ENCODE assay signal across 6 cellular contexts in the genomic region with DNA sequence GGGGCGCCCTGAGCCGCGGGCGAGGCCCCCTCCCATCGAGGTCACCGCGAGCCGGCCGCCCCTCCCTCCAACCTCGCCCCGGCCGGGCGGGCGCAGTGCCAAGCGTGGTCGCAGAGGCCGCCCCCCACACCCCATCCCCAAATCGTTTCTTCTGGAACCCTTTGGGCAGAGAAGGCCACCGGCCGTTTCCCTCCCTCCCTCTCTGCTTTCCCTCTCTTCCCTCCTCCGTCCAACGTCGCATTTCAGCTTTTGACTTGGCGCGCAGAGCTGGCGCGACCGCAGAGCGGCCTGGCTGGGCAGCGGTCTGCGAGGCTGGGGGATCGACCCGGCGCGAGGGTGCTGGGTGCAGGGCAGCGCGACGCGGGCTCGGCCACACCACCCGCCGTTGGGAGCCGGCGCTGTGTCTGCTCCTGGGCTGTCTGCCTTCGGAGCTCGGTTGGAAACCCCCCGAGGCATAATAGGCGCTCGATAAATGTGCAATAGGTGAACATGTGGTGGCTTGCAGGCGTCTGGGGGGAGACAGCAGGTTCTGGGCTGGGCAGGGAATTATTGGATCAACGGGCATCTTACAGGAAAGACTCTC. TPM values are rescaled to one million over a fixed set of nuclear protein-coding genes. Genes with fewer than 3 reads are reported as not detected.
DNase-seq lines count a peak whose midpoint lies in the region; TF ChIP-seq lines count a peak whose summit lies in the region.

No MANE protein-coding gene starts in this region.

- no peaks in the 10 kb centered on the region for H3K9me3 ChIP-seq in BE2C
- H3K9me3 ChIP-seq in effector memory CD4-positive, alpha-beta T cell (ENCODE audit: control insufficient read depth, low read length): no peaks in the 10 kb centered on the region

- H3K4me3 ChIP-seq in BE2C (ENCODE audit: low read depth, low read length) (peak overlapping the region; percentile 56), rectal smooth muscle tissue (ENCODE audit: low read length) (peak overlapping the region; percentile 53)
- no peak overlapping the region for H3K4me3 ChIP-seq in effector memory CD4-positive, alpha-beta T cell (ENCODE audit: insufficient read depth, low read depth, low read length, poor library complexity, severe bottlenecking)

- H3K36me3 ChIP-seq in BE2C (no peaks in the 10 kb centered on the region; the same call in 1 of the 2 replicates), rectal smooth muscle tissue (ENCODE audit: control insufficient read depth, insufficient read depth, low read length) (no peaks in the 10 kb centered on the region)
- no peaks in the 10 kb centered on the region for H3K36me3 ChIP-seq in effector memory CD4-positive, alpha-beta T cell (ENCODE audit: control insufficient read depth, insufficient read depth, low read length)

- no peaks in the 10 kb centered on the region for H3K27me3 ChIP-seq in BE2C
- peaks cover 27% of the 10 kb centered on the region for H3K27me3 ChIP-seq in rectal smooth muscle tissue (ENCODE audit: control insufficient read depth, insufficient read depth, low read length)
- peaks cover 47% of the 10 kb centered on the region for H3K27me3 ChIP-seq in effector memory CD4-positive, alpha-beta T cell (replicated peaks; ENCODE audit: control insufficient read depth, insufficient read depth, low read length, poor library complexity, severe bottlenecking)

- H3K4me1 ChIP-seq in BE2C (peaks cover 33% of the 10 kb centered on the region), rectal smooth muscle tissue (ENCODE audit: control insufficient read depth, insufficient read depth, low read length) (peaks cover 2% of the 10 kb centered on the region)
- peaks cover 30% of the 10 kb centered on the region for H3K4me1 ChIP-seq in effector memory CD4-positive, alpha-beta T cell (ENCODE audit: control insufficient read depth, insufficient read depth, low read length, poor library complexity, severe bottlenecking)

- no peak overlapping the region for H3K9ac ChIP-seq in rectal smooth muscle tissue (ENCODE audit: low read length)

- TF ChIP-seq CTCF in BE2C (IDR thresholded peaks at IDR 0.05; ENCODE audit: low read depth, low read length): no peak

- DNase-seq in BE2C (peak; percentile 87), M059J (ENCODE audit: low read depth) (peak; percentile 62), DMS114 treated with DMSO at 0.1 percent for 48 hours (lab: John Stamatoyannopoulos, UW; ENCODE audit: unreplicated experiment) (no peak)
- no peak for DNase-seq in effector memory CD4-positive, alpha-beta T cell

- H3K27ac ChIP-seq in cingulate gyrus (ENCODE audit: low read depth, low read length): peak overlapping the region; percentile 39
- no peak overlapping the region for H3K27ac ChIP-seq in rectal smooth muscle tissue (ENCODE audit: low read depth, low read length)
- no peak overlapping the region for H3K27ac ChIP-seq in effector memory CD4-positive, alpha-beta T cell (ENCODE audit: insufficient read depth, low read length, poor library complexity, severe bottlenecking)

RNA-seq across cellular contexts. Expression of a gene that starts 2.9 kb away (rescaled TPM):
- 4.2 TPM for polyA plus RNA-seq in BE2C (2012; ENCODE audit: insufficient read depth, insufficient read length, low read depth)
- 0.44 TPM in 1 of 2 replicates, not detected in the other for total RNA-seq in M059J (2014; rRNA removed; shearing (Covaris generic))

RNA-seq across cellular contexts. Expression of a gene that starts 6.7 kb away (rescaled TPM):
- 27.6 TPM for polyA plus RNA-seq in BE2C (2012; ENCODE audit: insufficient read depth, insufficient read length, low read depth)
- total RNA-seq in M059J (2014; rRNA removed; shearing (Covaris generic)): 14.8 and 19.2 TPM in 2 replicates

RNA-seq across cellular contexts. Expression of a gene that starts 8.3 kb away (rescaled TPM):
- 13.3 TPM for polyA plus RNA-seq in BE2C (2012; ENCODE audit: insufficient read depth, insufficient read length, low read depth)
- 22.6 and 22.8 TPM in 2 replicates for total RNA-seq in M059J (2014; rRNA removed; shearing (Covaris generic))

RNA-seq across cellular contexts. Expression of a gene that starts 39.0 kb away (rescaled TPM):
- 18.6 TPM for polyA plus RNA-seq in BE2C (2012; ENCODE audit: insufficient read depth, insufficient read length, low read depth)
- 34.3 and 53.2 TPM in 2 replicates for total RNA-seq in M059J (2014; rRNA removed; shearing (Covaris generic))

RNA-seq across cellular contexts. Expression of a gene that starts 45.5 kb away (rescaled TPM):
- 645 TPM for polyA plus RNA-seq in BE2C (2012; ENCODE audit: insufficient read depth, insufficient read length, low read depth)
- total RNA-seq in M059J (2014; rRNA removed; shearing (Covaris generic)): 80.0 and 81.3 TPM in 2 replicates

Comparison
In these comparisons a context has a peak if more than half of its experiments do, and no peak if none do; other contexts are left out.
1. DNase-seq: peak in BE2C (single experiment) and M059J (single experiment); none in DMS114 treated with DMSO at 0.1 percent for 48 hours (single experiment) and effector memory CD4-positive, alpha-beta T cell (0 of 3).